ENCODE assay signal across 8 cellular contexts in genomic region chrX:64975989-64976672, GRCh38. TPM values are rescaled to one million over a fixed set of nuclear protein-coding genes. Genes with fewer than 3 reads are reported as not detected.
DNase-seq lines count a peak whose midpoint lies in the region; ATAC-seq and TF ChIP-seq lines count a peak whose summit lies in the region.

Gene ZC4H2, minus strand, starts transcription at chrX:64976450. Its CDS starts 73 bp downstream, at chrX:64976377.

- H3K27me3 ChIP-seq in adipocyte (replicated peaks; ENCODE audit: control insufficient read depth, insufficient read depth, low read length), result peaks cover 5% of the 10 kb centered on the region
- H3K27me3 ChIP-seq in heart left ventricle, result peaks cover 0 to 5% (median 0%) of the 10 kb centered on the region in 9 donors

- peak within 1 kb of the TSS in 5 of 7 donors; percentile 3 to 58 (median 47) for H3K27ac Mint-ChIP-seq in CD14-positive monocyte

- H3K9me3 ChIP-seq in adipocyte (ENCODE audit: control insufficient read depth, low read length) (peaks cover 15% of the 10 kb centered on the region), heart left ventricle (no peaks in the 10 kb centered on the region)

- peak; percentile 45 for DNase-seq in CD14-positive monocyte (ENCODE audit: low spot score)
- peak; percentile 76 for DNase-seq in GM20000 (ENCODE audit: low spot score)
- DNase-seq in HT-29 (ENCODE audit: low spot score), result peak; percentile 5
- DNase-seq in SW 1271 (lab: John Stamatoyannopoulos, UW), result peak; percentile 59 to 83
- DNase-seq in adipocyte (ENCODE audit: low read depth), result peak; percentile 83
- peak; percentile 69 to 82 (median 79) for DNase-seq in heart left ventricle
- DNase-seq in pons (ENCODE audit: low spot score), result peak; percentile 83
- DNase-seq in ureter (ENCODE audit: low spot score), result peak; percentile 66

- no peaks in the 10 kb centered on the region for H3K36me3 ChIP-seq in adipocyte (ENCODE audit: control insufficient read depth, insufficient read depth, low read length, severe bottlenecking)
- H3K36me3 ChIP-seq in heart left ventricle, result no peaks in the 10 kb centered on the region

- H3K4me1 Mint-ChIP-seq in CD14-positive monocyte, result peaks cover 18% of the 10 kb centered on the region

- H3K4me3 Mint-ChIP-seq in CD14-positive monocyte, result peak within 1 kb of the TSS; percentile 90 to 96

- WGBS in heart left ventricle, 4 donors, result 0 to 29% (median 12%) methylated on average over 17 of the region's 17 CpGs

- intact Hi-C loops in CD14-positive monocyte (cut with micrococcal nuclease) (no loop called here), heart left ventricle (cut with DNase I) (loop anchor here in 1 of 10 donors (5.0 kb wide), 1 partner anchor 556 kb away; the partner anchor contains the start of gene LAS1L)

- peak; percentile 99 to 100 (median 100) for ATAC-seq in heart left ventricle

- no peak for TF ChIP-seq POLR2A in heart left ventricle (IDR thresholded peaks at IDR 0.05)

- peak within 1 kb of the TSS; percentile 75 for H3K9ac ChIP-seq in adipocyte (ENCODE audit: low read length)

- TF ChIP-seq CTCF in CD14-positive monocyte (IDR thresholded peaks at IDR 0.05) (no peak), GM20000 (IDR thresholded peaks at IDR 0.05; ENCODE audit: extremely low read depth, missing control alignments) (no peak), heart left ventricle (IDR thresholded peaks at IDR 0.05) (no peak)

- H3K27me3 Mint-ChIP-seq in CD14-positive monocyte (ENCODE audit: low read depth in 3 of 3), result peaks cover 0 to 11% (median 4%) of the 10 kb centered on the region in 3 donors

- H3K4me3 ChIP-seq in adipocyte (ENCODE audit: low read length), result peak within 1 kb of the TSS; percentile 90
- H3K4me3 ChIP-seq in heart left ventricle, result peak within 1 kb of the TSS; percentile 9 to 75 (median 60)

- H3K27ac ChIP-seq in heart left ventricle, result peak within 1 kb of the TSS in 4 of 12 donors; percentile 9 to 60 (median 21)

- peaks cover 0 to 2% of the 10 kb centered on the region in 2 donors for H3K36me3 Mint-ChIP-seq in CD14-positive monocyte

- peaks cover 0 to 7% (median 1%) of the 10 kb centered on the region in 7 donors for H3K9me3 Mint-ChIP-seq in CD14-positive monocyte

- H3K4me1 ChIP-seq in adipocyte (ENCODE audit: control insufficient read depth, insufficient read depth, low read length), result peaks cover 6% of the 10 kb centered on the region
- peaks cover 0 to 6% (median 0%) of the 10 kb centered on the region in 12 donors for H3K4me1 ChIP-seq in heart left ventricle

RNA-seq across cellular contexts. Expression of gene ZC4H2, which starts in this region (rescaled TPM):
- polyA plus RNA-seq in CD14-positive monocyte (1 to 10 TPM; 1.9 to 2.9 TPM), heart left ventricle (1 to 10 TPM; 1.8 to 6.5 TPM)
- total RNA-seq in HT-29 (2014; rRNA removed; shearing (Covaris generic)), result 0.61 and 1.5 TPM in 2 replicates
- total RNA-seq in heart left ventricle (10 to 100 TPM in 1 of 9 donors, 1 to 10 TPM in 8; 4.1 to 11.6 (median 6.5) TPM), ureter (11.3 TPM)

Comparison
In these comparisons a context has a peak if more than half of its experiments do, and no peak if none do; other contexts are left out.
1. DNase-seq: peak in every context shown above with its lines; median percentile 83 in adipocyte; 83 in pons; 79 in heart left ventricle; 76 in GM20000; 71 in SW 1271; 66 in ureter; 45 in CD14-positive monocyte; 5 in HT-29.